In genomic region chr14:91753501-91754128, GRCh38 we compare ENCODE assay signal across 17 cellular contexts. TPM values are rescaled to one million over a fixed set of nuclear protein-coding genes. Genes with fewer than 3 reads are reported as not detected.
DNase-seq lines count a peak whose midpoint lies in the region; ATAC-seq and TF ChIP-seq lines count a peak whose summit lies in the region.
"Had no signal": no experiment of that assay in that cellular context is flagged by ENCODE, and none has a peak within 500 bp of the region (broad histone marks: within the 10 kb centered on the region; RNA-seq: fewer than 3 reads in every experiment).

No MANE protein-coding gene starts in this region.

- peaks cover 3% of the 10 kb centered on the region in 2 donors for H3K36me3 Mint-ChIP-seq in CD4-positive, alpha-beta memory T cell

- H3K9me3 ChIP-seq in mucosa of rectum (ENCODE audit: control insufficient read depth in 2 of 2, low read length in 2 of 2), result no peaks in the 10 kb centered on the region
- no peaks in the 10 kb centered on the region for H3K9me3 ChIP-seq in esophagus muscularis mucosa
- H3K9me3 ChIP-seq in CD4-positive, alpha-beta memory T cell (ENCODE audit: control insufficient read depth in 1 of 2, low read length in 2 of 2), result no peaks in the 10 kb centered on the region

- H3K4me1 ChIP-seq in mucosa of rectum (ENCODE audit: control insufficient read depth in 2 of 2, insufficient read depth in 2 of 2, low read length in 2 of 2), result peaks cover 6 to 42% of the 10 kb centered on the region in 2 donors
- H3K4me1 ChIP-seq in esophagus muscularis mucosa, result peaks cover 0 to 24% (median 10%) of the 10 kb centered on the region in 4 donors
- no peaks in the 10 kb centered on the region for H3K4me1 ChIP-seq in CD4-positive, alpha-beta memory T cell (ENCODE audit: insufficient read depth, low read length)

- no peaks in the 10 kb centered on the region for H3K36me3 ChIP-seq in mucosa of rectum (ENCODE audit: control insufficient read depth in 2 of 2, insufficient read depth in 2 of 2, low read length in 2 of 2)
- no peaks in the 10 kb centered on the region for H3K36me3 ChIP-seq in esophagus muscularis mucosa
- H3K36me3 ChIP-seq in CD4-positive, alpha-beta memory T cell (ENCODE audit: insufficient read depth, low read length), result no peaks in the 10 kb centered on the region

- H3K27me3 ChIP-seq in mucosa of rectum (ENCODE audit: control insufficient read depth in 2 of 2, insufficient read depth in 2 of 2, low read length in 2 of 2), result no peaks in the 10 kb centered on the region
- no peaks in the 10 kb centered on the region for H3K27me3 ChIP-seq in esophagus muscularis mucosa
- no peaks in the 10 kb centered on the region for H3K27me3 ChIP-seq in CD4-positive, alpha-beta memory T cell (ENCODE audit: insufficient read depth, low read length)

- peak; percentile 86 for DNase-seq in DMS153 (lab: John Stamatoyannopoulos, UW)
- no peak for DNase-seq in DMS153 treated with DMSO at 0.1 percent for 48 hours (lab: John Stamatoyannopoulos, UW; ENCODE audit: unreplicated experiment)
- peak; percentile 32 for DNase-seq in Daoy (ENCODE audit: low read depth)
- peak; percentile 12 for DNase-seq in RWPE1 (ENCODE audit: low spot score)
- no peak for DNase-seq in esophagus muscularis mucosa (ENCODE audit: extremely low spot score)
- DNase-seq in CD4-positive, alpha-beta memory T cell, result no peak
- DNase-seq: activated B cell treated with CpG ODN at 0.5 μM for 24 hours, COR-L47, erythroblast, hypothalamus, OCI-M1, SW 1271 had no signal

- no peaks in the 10 kb centered on the region for H3K27me3 Mint-ChIP-seq in CD4-positive, alpha-beta memory T cell

- H3K9ac ChIP-seq in mucosa of rectum (ENCODE audit: low read depth in 1 of 2, low read length in 2 of 2), result no peak overlapping the region

- no peak overlapping the region for H3K4me3 Mint-ChIP-seq in CD4-positive, alpha-beta memory T cell
- H3K4me3 Mint-ChIP-seq: activated B cell treated with CpG ODN at 0.5 μM for 24 hours had no signal

- no peak overlapping the region for H3K4me3 ChIP-seq in mucosa of rectum (ENCODE audit: low read length in 2 of 2)
- no peak overlapping the region for H3K4me3 ChIP-seq in esophagus muscularis mucosa
- no peak overlapping the region for H3K4me3 ChIP-seq in CD4-positive, alpha-beta memory T cell (ENCODE audit: low read length in 2 of 2)
- H3K4me3 ChIP-seq: lung had no signal

- POLR2A ChIA-PET in RWPE1 (lab: Yijun Ruan, JAX; ENCODE audit: low non-redundant PET), result no interaction called here
- POLR2A ChIA-PET in CD4-positive, alpha-beta memory T cell (lab: Charles Lee; ENCODE audit: partially characterized antibody), result no interaction called here

- WGBS in esophagus muscularis mucosa, result 68% methylated on average over 4 of the region's 4 CpGs

- intact Hi-C loops in esophagus muscularis mucosa (cut with DNase I), result no loop called here
- intact Hi-C loops in CD4-positive, alpha-beta memory T cell (cut with micrococcal nuclease), result no loop called here

- ATAC-seq in HG03159 (IDR thresholded peaks at IDR 0.05; ENCODE audit: unreplicated experiment), result no peak

- CTCF ChIA-PET in RWPE1 (lab: Yijun Ruan, JAX), result interaction anchor here (0.6 kb wide), 1 partner anchor 903 kb away, joined by 4 read pairs; no protein-coding TSS in a partner anchor
- CTCF ChIA-PET in CD4-positive, alpha-beta memory T cell (lab: Charles Lee; ENCODE audit: partially characterized antibody), result no interaction called here

- H3K9me3 Mint-ChIP-seq in CD4-positive, alpha-beta memory T cell, result peaks cover 0 to 5% (median 0%) of the 10 kb centered on the region in 8 donors
- H3K9me3 Mint-ChIP-seq: activated B cell treated with CpG ODN at 0.5 μM for 24 hours had no signal

- H3K4me1 Mint-ChIP-seq in CD4-positive, alpha-beta memory T cell, result peaks cover 0 to 1% (median 0%) of the 10 kb centered on the region in 4 donors
- H3K4me1 Mint-ChIP-seq: activated B cell treated with CpG ODN at 0.5 μM for 24 hours had no signal

- no peak overlapping the region for H3K27ac Mint-ChIP-seq in CD4-positive, alpha-beta memory T cell
- H3K27ac Mint-ChIP-seq: activated B cell treated with CpG ODN at 0.5 μM for 24 hours had no signal

- TF ChIP-seq CTCF in RWPE1 (conservative IDR thresholded peaks at IDR 0.05; ENCODE audit: low read depth) (no peak), esophagus muscularis mucosa (IDR thresholded peaks at IDR 0.05) (no peak)

- no peak for TF ChIP-seq EP300 in esophagus muscularis mucosa (IDR thresholded peaks at IDR 0.05)

- H3K27ac ChIP-seq in RWPE1 (no peak overlapping the region), mucosa of rectum (ENCODE audit: low read depth in 2 of 2, low read length in 2 of 2) (peak overlapping the region; percentile 43 to 66), esophagus muscularis mucosa (replicated peaks in 1 of 4) (peak overlapping the region in 2 of 4 donors; percentile 1 to 11)
- H3K27ac ChIP-seq in CD4-positive, alpha-beta memory T cell (ENCODE audit: low read depth, low read length), result no peak overlapping the region
- H3K27ac ChIP-seq: 22Rv1 had no signal

- TF ChIP-seq POLR2A in esophagus muscularis mucosa (IDR thresholded peaks at IDR 0.05; ENCODE audit: low read depth), result no peak

RNA-seq across cellular contexts. Expression of gene CATSPERB, which starts 21.7 kb away (rescaled TPM):
- not detected in 2 replicates for total RNA-seq in Daoy (2014; rRNA removed; shearing (Covaris generic))
- 1 to 10 TPM in 1 of 4 donors, under 1 TPM in 3; 0.11 to 2.9 (median 0.91) TPM for total RNA-seq in esophagus muscularis mucosa
- total RNA-seq in CD4-positive, alpha-beta memory T cell, result 1 to 10 TPM; 6.0 to 6.7 TPM
- 1 to 10 TPM; 1.2 to 1.4 TPM for polyA plus RNA-seq in CD4-positive, alpha-beta memory T cell
- total RNA-seq: activated B cell treated with CpG ODN at 0.5 μM for 24 hours had no signal
- polyA plus RNA-seq: neural cell had no signal

Comparison
In these comparisons a context has a peak if more than half of its experiments do, and no peak if none do; other contexts are left out.
1. DNase-seq: peak in DMS153 (single experiment), Daoy (single experiment) and RWPE1 (single experiment); none in DMS153 treated with DMSO at 0.1 percent for 48 hours (single experiment), esophagus muscularis mucosa (single experiment) and CD4-positive, alpha-beta memory T cell (0 of 5).
2. H3K27ac ChIP-seq: peak in mucosa of rectum (2 of 2); none in RWPE1 (single experiment) and CD4-positive, alpha-beta memory T cell (single experiment).